21 cellular contexts compared by ENCODE assay signal in the genomic region with DNA sequence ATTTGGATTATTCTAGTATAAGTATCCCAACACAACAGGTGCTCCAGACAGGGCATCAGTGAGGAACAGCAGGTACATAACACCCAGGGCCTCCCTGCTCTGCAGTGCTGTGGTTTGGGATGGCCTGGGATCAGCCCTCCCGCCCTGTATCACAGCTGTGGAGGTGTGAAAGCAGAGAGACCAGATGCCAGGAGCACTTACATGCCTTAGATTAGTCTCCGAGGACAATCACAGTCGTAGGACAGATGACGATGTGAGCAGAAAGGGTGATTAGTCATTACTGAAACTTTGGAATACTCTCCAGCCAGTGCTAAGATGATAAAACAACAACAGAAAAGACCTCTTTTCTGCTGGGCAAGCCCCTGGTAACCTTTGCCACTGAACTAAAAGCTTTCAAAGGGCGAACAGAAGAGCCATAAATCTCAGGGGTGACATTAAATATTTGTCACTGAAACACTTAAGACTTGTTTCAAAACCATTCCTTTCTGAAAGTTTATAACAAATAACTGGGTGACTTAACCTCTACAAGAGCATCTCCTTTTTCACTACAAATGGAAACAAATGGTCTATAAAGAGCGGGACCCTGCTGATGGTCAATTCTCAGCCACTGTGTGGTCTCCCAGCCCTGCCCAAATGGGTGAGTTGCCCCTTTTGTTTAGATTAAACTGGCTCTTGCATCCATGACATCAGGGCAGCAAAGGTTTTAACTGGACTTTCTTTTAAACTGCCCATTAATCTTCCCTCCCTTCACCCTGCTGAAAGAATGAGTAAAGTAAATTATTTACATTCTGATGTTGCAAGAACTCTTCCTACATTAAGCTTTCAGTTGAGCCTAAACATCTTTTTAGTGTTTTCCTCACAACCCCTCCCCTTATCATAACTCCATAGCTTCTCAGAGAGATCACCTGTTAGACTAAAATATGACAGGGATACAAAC.
DNase-seq lines count a peak whose midpoint lies in the region; ATAC-seq and TF ChIP-seq lines count a peak whose summit lies in the region.
"Had no signal": no experiment of that assay in that cellular context is flagged by ENCODE, and none has a peak within 500 bp of the region (broad histone marks: within the 10 kb centered on the region; RNA-seq: fewer than 3 reads in every experiment).

No MANE protein-coding gene starts in this region.

- H4K20me1 ChIP-seq in IMR-90 (ENCODE audit: insufficient read depth, low read length) (no peaks in the 10 kb centered on the region), MM.1S (ENCODE audit: insufficient read depth, low read length) (no peaks in the 10 kb centered on the region)

- DNase-seq in IMR-90 (peak; percentile 69), choroid plexus epithelial cell (ENCODE audit: low read depth) (peak; percentile 3), left ventricle myocardium inferior (peak; percentile 57), neuronal stem cell (ENCODE audit: low spot score) (no peak), MM.1S (no peak), Calu3 (no peak), NOMO-1 treated with DMSO at 0.1 percent for 48 hours (lab: John Stamatoyannopoulos, UW; ENCODE audit: unreplicated experiment) (no peak), tibial artery (no peak)
- DNase-seq: activated CD4-positive, CD25-positive, alpha-beta regulatory T cell; activated CD8-positive, alpha-beta T cell treated with anti-CD3 and anti-CD28 coated beads for 36 hours; AML-193; amygdala; DMS79 treated with DMSO at 0.1 percent for 48 hours; left lung; NCI-H1436 treated with DMSO at 0.1 percent for 48 hours; NCI-H82; PC-9; substantia nigra; T-helper 2 cell had no signal

- POLR2A ChIA-PET in IMR-90 (lab: Charles Lee; ENCODE audit: unreplicated experiment): interaction anchor here (0.6 kb wide), 1 partner anchor 309 kb away, joined by 3 read pairs; no protein-coding TSS in a partner anchor

- H3K56ac ChIP-seq in IMR-90 (ENCODE audit: extremely low read depth, insufficient read depth, low read length): no peak overlapping the region

- peak overlapping the region; percentile 33 for H2BK5ac ChIP-seq in IMR-90 (ENCODE audit: low read depth, low read length, poor library complexity, severe bottlenecking)
- H2BK5ac ChIP-seq in neuronal stem cell (ENCODE audit: low read length): no peak overlapping the region

- TF ChIP-seq RAD21 in IMR-90 (IDR thresholded peaks at IDR 0.05; ENCODE audit: low read length): no peak

- 0 out of 2 replicates have a peak overlapping the region, but pooled peaks have one; percentile 1 for H2AK5ac ChIP-seq in IMR-90 (ENCODE audit: low read depth, low read length)
- no peak overlapping the region for H2AK5ac ChIP-seq in neuronal stem cell (ENCODE audit: low read depth, low read length)

- no peak overlapping the region for H3K18ac ChIP-seq in IMR-90 (ENCODE audit: low read depth, low read length)
- peak overlapping the region; percentile 33 for H3K18ac ChIP-seq in neuronal stem cell (ENCODE audit: low read length)

- H3K4me1 Mint-ChIP-seq in Calu3 (ENCODE audit: low read depth, unreplicated experiment): no peaks in the 10 kb centered on the region

- H3K9me3 Mint-ChIP-seq in Calu3 (ENCODE audit: low read depth, unreplicated experiment): peaks cover 12% of the 10 kb centered on the region
- H3K9me3 Mint-ChIP-seq: activated CD8-positive, alpha-beta T cell treated with anti-CD3 and anti-CD28 coated beads for 36 hours had no signal

- H3K23ac ChIP-seq in IMR-90 (ENCODE audit: low read depth, low read length): no peak overlapping the region
- H3K23ac ChIP-seq in neuronal stem cell (ENCODE audit: low read depth, low read length, poor library complexity): no peak overlapping the region

- H3K9me3 ChIP-seq in IMR-90 (ENCODE audit: control insufficient read depth, insufficient read depth, low read length) (no peaks in the 10 kb centered on the region), left ventricle myocardium inferior (replicated peaks) (peaks cover 8% of the 10 kb centered on the region), neuronal stem cell (replicated peaks in 1 of 2; ENCODE audit: control insufficient read depth in 2 of 2, insufficient read depth in 1 of 2, low read depth in 1 of 2, low read length in 2 of 2) (peaks cover 0 to 3% of the 10 kb centered on the region in 2 donors), MM.1S (replicated peaks; ENCODE audit: insufficient read depth, low read length) (no peaks in the 10 kb centered on the region), tibial artery (peaks cover 0 to 6% (median 0%) of the 10 kb centered on the region in 3 donors)
- H3K9me3 ChIP-seq: HAP-1 had no signal

- no peak overlapping the region for H4K5ac ChIP-seq in IMR-90 (ENCODE audit: low read depth, low read length)

- no peaks in the 10 kb centered on the region for H3K27me3 Mint-ChIP-seq in Calu3 (ENCODE audit: unreplicated experiment)
- H3K27me3 Mint-ChIP-seq: activated CD8-positive, alpha-beta T cell treated with anti-CD3 and anti-CD28 coated beads for 36 hours had no signal

- H3K4me3 ChIP-seq in IMR-90 (ENCODE audit: insufficient read depth, low read depth, low read length): no peak overlapping the region
- H3K4me3 ChIP-seq in choroid plexus epithelial cell (ENCODE audit: low read depth, low read length): no peak overlapping the region
- H3K4me3 ChIP-seq in left ventricle myocardium inferior: no peak overlapping the region
- H3K4me3 ChIP-seq in neuronal stem cell (ENCODE audit: low read length in 2 of 2): no peak overlapping the region
- H3K4me3 ChIP-seq in MM.1S (ENCODE audit: low read length): no peak overlapping the region
- H3K4me3 ChIP-seq in tibial artery: no peak overlapping the region
- H3K4me3 ChIP-seq: cardiac muscle cell, HAP-1, left lung, PC-9 had no signal

- H2BK12ac ChIP-seq in neuronal stem cell (ENCODE audit: low read length): no peak overlapping the region

- peak; percentile 81 for ATAC-seq in IMR-90 (ENCODE audit: low read depth)
- ATAC-seq: activated CD8-positive, alpha-beta T cell treated with anti-CD3 and anti-CD28 coated beads for 36 hours; left lung had no signal

- no peaks in the 10 kb centered on the region for H3K36me3 ChIP-seq in IMR-90 (ENCODE audit: control insufficient read depth, insufficient read depth, low read length)
- no peaks in the 10 kb centered on the region for H3K36me3 ChIP-seq in left ventricle myocardium inferior
- H3K36me3 ChIP-seq in neuronal stem cell (replicated peaks in 1 of 2; ENCODE audit: control insufficient read depth in 2 of 2, insufficient read depth in 2 of 2, low read length in 2 of 2): no peaks in the 10 kb centered on the region
- H3K36me3 ChIP-seq in MM.1S (replicated peaks; ENCODE audit: insufficient read depth, low read length): no peaks in the 10 kb centered on the region
- no peaks in the 10 kb centered on the region for H3K36me3 ChIP-seq in tibial artery
- H3K36me3 ChIP-seq: cardiac muscle cell, HAP-1, left lung had no signal

- H2BK15ac ChIP-seq in IMR-90 (ENCODE audit: low read depth, low read length): no peak overlapping the region
- H2BK15ac ChIP-seq in neuronal stem cell (ENCODE audit: low read length): no peak overlapping the region

- H3K14ac ChIP-seq in IMR-90 (replicated peaks; ENCODE audit: low read depth, low read length) (no peak overlapping the region), neuronal stem cell (ENCODE audit: low read length) (peak overlapping the region; percentile 91)

- H3K36me3 Mint-ChIP-seq in Calu3 (ENCODE audit: insufficient read depth, unreplicated experiment): no peaks in the 10 kb centered on the region

- H3K4ac ChIP-seq in IMR-90 (ENCODE audit: low read depth, low read length): peak overlapping the region; percentile 32; the same call in 1 of the 2 replicates
- H3K4ac ChIP-seq in neuronal stem cell (ENCODE audit: low read length): no peak overlapping the region

- H3K4me2 ChIP-seq in IMR-90 (ENCODE audit: low read depth, low read length) (peak overlapping the region; percentile 59), neuronal stem cell (ENCODE audit: insufficient read depth, low read length, poor library complexity, severe bottlenecking) (no peak overlapping the region), MM.1S (ENCODE audit: low read depth, low read length) (no peak overlapping the region)
- H3K4me2 ChIP-seq: PC-9 had no signal

- no peak overlapping the region for H3K9ac ChIP-seq in IMR-90 (ENCODE audit: low read depth, low read length)
- no peak overlapping the region for H3K9ac ChIP-seq in neuronal stem cell (ENCODE audit: low read depth, low read length, poor library complexity)
- no peak overlapping the region for H3K9ac ChIP-seq in MM.1S (ENCODE audit: low read length)

- no CpG with 5 or more reads among the region's 6 CpGs for WGBS in IMR-90 (ENCODE audit: extremely low coverage in 2 of 2, insufficient read length in 1 of 2), 2 experiments
- WGBS in neuronal stem cell (ENCODE audit: extremely low coverage in 2 of 2, insufficient read length in 2 of 2, insufficient replicate concordance in 1 of 2), 2 donors: no CpG with 5 or more reads among the region's 6 CpGs

- no TSS peak for BruUV-seq in IMR-90 (replicated peaks; lab: Mats Ljungman, UMichigan)
- BruUV-seq in Calu3 (replicated peaks; lab: Mats Ljungman, UMichigan): no TSS peak

- H3K27ac ChIP-seq in IMR-90 (ENCODE audit: insufficient read depth, low read length) (no peak overlapping the region), left ventricle myocardium inferior (replicated peaks) (peak overlapping the region; percentile 81), neuronal stem cell (replicated peaks; ENCODE audit: low read length) (no peak overlapping the region), MM.1S (ENCODE audit: low read length) (no peak overlapping the region), tibial artery (no peak overlapping the region)
- H3K27ac ChIP-seq: cardiac muscle cell, left lung, PC-9 had no signal

- no peak overlapping the region for H3K4me3 Mint-ChIP-seq in Calu3 (ENCODE audit: low read depth, unreplicated experiment)
- H3K4me3 Mint-ChIP-seq: activated CD8-positive, alpha-beta T cell treated with anti-CD3 and anti-CD28 coated beads for 36 hours had no signal

- no peaks in the 10 kb centered on the region for H3K27me3 ChIP-seq in IMR-90 (ENCODE audit: control insufficient read depth, insufficient read depth, low read length)
- H3K27me3 ChIP-seq in left ventricle myocardium inferior (ENCODE audit: low read depth): no peaks in the 10 kb centered on the region
- H3K27me3 ChIP-seq in neuronal stem cell (ENCODE audit: control insufficient read depth in 3 of 3, insufficient read depth in 3 of 3, low read depth in 1 of 3, low read length in 3 of 3): no peaks in the 10 kb centered on the region
- H3K27me3 ChIP-seq in MM.1S (replicated peaks; ENCODE audit: insufficient read depth, low read length): no peaks in the 10 kb centered on the region
- no peaks in the 10 kb centered on the region for H3K27me3 ChIP-seq in tibial artery
- H3K27me3 ChIP-seq: cardiac muscle cell, left lung had no signal

- peaks cover 7% of the 10 kb centered on the region for H3K9me1 ChIP-seq in IMR-90 (ENCODE audit: insufficient read depth, low read length)

- H3K79me1 ChIP-seq in IMR-90 (ENCODE audit: low read depth in 1 of 2, low read length in 2 of 2) (no peaks in the 10 kb centered on the region), neuronal stem cell (ENCODE audit: low read depth, low read length) (no peaks in the 10 kb centered on the region)

- intact Hi-C loops in IMR-90 (cut with micrococcal nuclease): loop anchor here (2.0 to 10.0 kb wide), 3 partner anchors 169 to 411 kb away; no protein-coding TSS in a partner anchor
- intact Hi-C loops in left ventricle myocardium inferior (cut with micrococcal nuclease): no loop called here
- intact Hi-C loops in Calu3 (cut with micrococcal nuclease; ENCODE audit: unreplicated experiment): no loop called here
- intact Hi-C loops in tibial artery (cut with DNase I; ENCODE audit: low total_unique reads): no loop called here

- H3K4me1 ChIP-seq in IMR-90 (ENCODE audit: control insufficient read depth, insufficient read depth, low read length): peaks cover 10% of the 10 kb centered on the region
- peaks cover 14% of the 10 kb centered on the region for H3K4me1 ChIP-seq in left ventricle myocardium inferior
- H3K4me1 ChIP-seq in neuronal stem cell (ENCODE audit: control insufficient read depth in 2 of 2, insufficient read depth in 1 of 2, low read depth in 1 of 2, low read length in 2 of 2): peaks cover 0 to 2% of the 10 kb centered on the region in 2 donors
- H3K4me1 ChIP-seq in MM.1S (ENCODE audit: low read length): no peaks in the 10 kb centered on the region
- H3K4me1 ChIP-seq in tibial artery: no peaks in the 10 kb centered on the region
- H3K4me1 ChIP-seq: HAP-1, left lung had no signal

- H4K8ac ChIP-seq in IMR-90 (ENCODE audit: low read depth in 2 of 2, low read length in 2 of 2): no peak overlapping the region; a peak in 1 of 4 replicates
- no peak overlapping the region for H4K8ac ChIP-seq in neuronal stem cell (ENCODE audit: low read depth, low read length)

- H4K91ac ChIP-seq in IMR-90 (ENCODE audit: insufficient read depth, low read depth, low read length): no peak overlapping the region; the same call in 1 of the 2 replicates
- no peak overlapping the region for H4K91ac ChIP-seq in neuronal stem cell (ENCODE audit: low read depth, low read length, poor library complexity)

- H2AFZ ChIP-seq in IMR-90 (replicated peaks; ENCODE audit: low read length, poor library complexity) (peak overlapping the region; percentile 14), neuronal stem cell (ENCODE audit: low read length) (no peak overlapping the region), MM.1S (ENCODE audit: low read length) (no peak overlapping the region)
- H2AFZ ChIP-seq: PC-9 had no signal

- H3K9me2 ChIP-seq in MM.1S (replicated peaks; ENCODE audit: insufficient read depth, low read length): no peaks in the 10 kb centered on the region

- dilution Hi-C loops in IMR-90 (cut with HindIII; ENCODE audit: low sequenced_read_pairs, unreplicated experiment): no loop called here

- H3K27ac Mint-ChIP-seq in Calu3 (ENCODE audit: unreplicated experiment): no peak overlapping the region
- H3K27ac Mint-ChIP-seq: activated CD8-positive, alpha-beta T cell treated with anti-CD3 and anti-CD28 coated beads for 36 hours had no signal

- TF ChIP-seq POLR2A in IMR-90 (IDR thresholded peaks at IDR 0.05; ENCODE audit: low read depth, low read length): no peak

- H2BK20ac ChIP-seq in IMR-90 (ENCODE audit: low read depth, low read length): peak overlapping the region; percentile 0; the same call in 1 of the 2 replicates

- no peak overlapping the region; the same call in 1 of the 2 replicates for H2BK120ac ChIP-seq in IMR-90 (ENCODE audit: low read depth, low read length)
- H2BK120ac ChIP-seq in neuronal stem cell (ENCODE audit: low read depth, low read length): no peak overlapping the region

- H3K79me2 ChIP-seq in MM.1S (ENCODE audit: low read length): no peaks in the 10 kb centered on the region

- no peaks in the 10 kb centered on the region for H3F3A ChIP-seq in MM.1S (ENCODE audit: insufficient read depth, low read length)

- in situ Hi-C loops in IMR-90 (cut with MboI; ENCODE audit: low sequenced_read_pairs): no loop called here

- CTCF ChIA-PET in IMR-90 (lab: Yijun Ruan, JAX): interaction anchor here (0.6 kb wide), 1 partner anchor 384 kb away, joined by 3 read pairs; no protein-coding TSS in a partner anchor
- CTCF ChIA-PET in Calu3 (lab: Charles Lee): no interaction called here

- no peak overlapping the region for H2AK9ac ChIP-seq in IMR-90 (replicated peaks; ENCODE audit: low read depth, low read length, poor library complexity)

- no peak for TF ChIP-seq CTCF in IMR-90 (conservative IDR thresholded peaks at IDR 0.05; ENCODE audit: low read depth, low read length)
- TF ChIP-seq CTCF in choroid plexus epithelial cell (conservative IDR thresholded peaks at IDR 0.05; ENCODE audit: low read depth, low read length): no peak
- no peak for TF ChIP-seq CTCF in left ventricle myocardium inferior (IDR thresholded peaks at IDR 0.05; ENCODE audit: borderline replicate concordance)
- no peak for TF ChIP-seq CTCF in MM.1S (IDR thresholded peaks at IDR 0.05; ENCODE audit: low read length)
- no peak for TF ChIP-seq CTCF in Calu3 (IDR thresholded peaks at IDR 0.05; ENCODE audit: unreplicated experiment)
- TF ChIP-seq CTCF in tibial artery (IDR thresholded peaks at IDR 0.05): no peak

Comparison
In these comparisons a context has a peak if more than half of its experiments do, and no peak if none do; other contexts are left out.
1. DNase-seq: peak in IMR-90 (single experiment), choroid plexus epithelial cell (single experiment) and left ventricle myocardium inferior (single experiment); none in neuronal stem cell (single experiment), MM.1S (single experiment), Calu3 (single experiment), NOMO-1 treated with DMSO at 0.1 percent for 48 hours (single experiment) and tibial artery (0 of 2).